In genomic region chr5:173123416-173123815, GRCh38 we compare ENCODE assay signal across 19 cellular contexts. TPM values are rescaled to one million over a fixed set of nuclear protein-coding genes. Genes with fewer than 3 reads are reported as not detected.
DNase-seq lines count a peak whose midpoint lies in the region; ATAC-seq and TF ChIP-seq lines count a peak whose summit lies in the region.
"Had no signal": no experiment of that assay in that cellular context is flagged by ENCODE, and none has a peak within 500 bp of the region (broad histone marks: within the 10 kb centered on the region; RNA-seq: fewer than 3 reads in every experiment).

No MANE protein-coding gene starts in this region.

- H3K4me3 ChIP-seq in epithelial cell of esophagus (ENCODE audit: low read length) (no peak overlapping the region), liver (ENCODE audit: low read depth in 1 of 3, low read length in 3 of 3) (no peak overlapping the region), mucosa of descending colon (no peak overlapping the region)
- H3K4me3 ChIP-seq: cardiac muscle cell, esophagus squamous epithelium, HAP-1, psoas muscle had no signal

- 61% methylated on average over 3 of the region's 3 CpGs for WGBS in liver

- H3K27me3 ChIP-seq in liver (ENCODE audit: control insufficient read depth in 4 of 4, insufficient read depth in 4 of 4, low read length in 3 of 4): no peaks in the 10 kb centered on the region
- H3K27me3 ChIP-seq: cardiac muscle cell, esophagus squamous epithelium had no signal

- TF ChIP-seq RAD21 in liver (IDR thresholded peaks at IDR 0.05): peak; percentile 25 to 46

- DNase-seq in AG08396 (ENCODE audit: low spot score) (peak; percentile 45), LHCN-M2 (ENCODE audit: low read depth) (peak; percentile 52), epithelial cell of esophagus (ENCODE audit: low read depth) (peak; percentile 18), GOT3 (lab: John Stamatoyannopoulos, UW) (no peak), mucosa of descending colon (no peak), CD1c-positive myeloid dendritic cell (ENCODE audit: extremely low spot score) (no peak)
- DNase-seq: ACHN, esophagus squamous epithelium, hypothalamus, Kasumi-1, NCI-H1417 treated with DMSO at 0.1 percent for 48 hours, NCI-H2171 treated with DMSO at 0.1 percent for 48 hours, NCI-H774, psoas muscle had no signal

- peaks cover 0 to 4% (median 1%) of the 10 kb centered on the region in 4 donors for H3K4me1 ChIP-seq in liver (ENCODE audit: control insufficient read depth in 4 of 4, insufficient read depth in 4 of 4, low read length in 3 of 4)
- H3K4me1 ChIP-seq in mucosa of descending colon (ENCODE audit: low read depth): no peaks in the 10 kb centered on the region
- H3K4me1 ChIP-seq: esophagus squamous epithelium, HAP-1, psoas muscle had no signal

- peak overlapping the region in 1 of 2 donors; percentile 22 for H3K9ac ChIP-seq in liver (ENCODE audit: low read depth in 1 of 2, low read length in 2 of 2)

- H3K9me3 ChIP-seq in liver (ENCODE audit: control insufficient read depth in 4 of 4, low read length in 3 of 4): no peaks in the 10 kb centered on the region
- peaks cover 8% of the 10 kb centered on the region for H3K9me3 ChIP-seq in mucosa of descending colon
- H3K9me3 ChIP-seq: HAP-1 had no signal

- H3K36me3 ChIP-seq in liver (ENCODE audit: control insufficient read depth in 4 of 4, insufficient read depth in 3 of 4, low read depth in 1 of 4, low read length in 3 of 4) (peaks cover 1 to 19% (median 14%) of the 10 kb centered on the region in 4 donors), mucosa of descending colon (ENCODE audit: low read depth) (no peaks in the 10 kb centered on the region)
- H3K36me3 ChIP-seq: cardiac muscle cell, HAP-1 had no signal

- no peak overlapping the region for H3K27ac ChIP-seq in liver (ENCODE audit: low read depth in 1 of 2, low read length in 2 of 2)
- H3K27ac ChIP-seq: cardiac muscle cell, esophagus squamous epithelium, psoas muscle had no signal

- intact Hi-C loops in mucosa of descending colon (cut with DNase I, micrococcal nuclease): no loop called here

- TF ChIP-seq CTCF in epithelial cell of esophagus (IDR thresholded peaks at IDR 0.05; ENCODE audit: insufficient read depth, low read depth, low read length, missing control alignments): no peak
- no peak for TF ChIP-seq CTCF in liver (IDR thresholded peaks at IDR 0.05; ENCODE audit: low read depth, low read length, missing input control)
- TF ChIP-seq CTCF in mucosa of descending colon (IDR thresholded peaks at IDR 0.05): no peak

- ATAC-seq in mucosa of descending colon (no peak), HG02588 (IDR thresholded peaks at IDR 0.05; ENCODE audit: unreplicated experiment) (no peak)
- ATAC-seq: psoas muscle; stimulated activated memory B cell treated with anti-CD40 and anti-IgM and Interleukin-4, amounts not matched to agents 10 μg/mL and 1 μg/mL and 100 μg/mL, for 72 hours had no signal

TF ChIP-seq in liver, 16 proteins besides CTCF, POLR2A, EP300 and RAD21:
- TF ChIP-seq ZBTB33 (IDR thresholded peaks at IDR 0.05): no peak
- TF ChIP-seq ATF3 (IDR thresholded peaks at IDR 0.05): no peak
- TF ChIP-seq YY1 (IDR thresholded peaks at IDR 0.05): no peak
- TF ChIP-seq, protein P1, sequence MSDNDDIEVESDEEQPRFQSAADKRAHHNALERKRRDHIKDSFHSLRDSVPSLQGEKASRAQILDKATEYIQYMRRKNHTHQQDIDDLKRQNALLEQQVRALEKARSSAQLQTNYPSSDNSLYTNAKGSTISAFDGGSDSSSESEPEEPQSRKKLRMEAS (IDR thresholded peaks at IDR 0.05): peak; percentile 27
- TF ChIP-seq RXRA (IDR thresholded peaks at IDR 0.05): peak; percentile 44 to 49
- TF ChIP-seq, protein P2, sequence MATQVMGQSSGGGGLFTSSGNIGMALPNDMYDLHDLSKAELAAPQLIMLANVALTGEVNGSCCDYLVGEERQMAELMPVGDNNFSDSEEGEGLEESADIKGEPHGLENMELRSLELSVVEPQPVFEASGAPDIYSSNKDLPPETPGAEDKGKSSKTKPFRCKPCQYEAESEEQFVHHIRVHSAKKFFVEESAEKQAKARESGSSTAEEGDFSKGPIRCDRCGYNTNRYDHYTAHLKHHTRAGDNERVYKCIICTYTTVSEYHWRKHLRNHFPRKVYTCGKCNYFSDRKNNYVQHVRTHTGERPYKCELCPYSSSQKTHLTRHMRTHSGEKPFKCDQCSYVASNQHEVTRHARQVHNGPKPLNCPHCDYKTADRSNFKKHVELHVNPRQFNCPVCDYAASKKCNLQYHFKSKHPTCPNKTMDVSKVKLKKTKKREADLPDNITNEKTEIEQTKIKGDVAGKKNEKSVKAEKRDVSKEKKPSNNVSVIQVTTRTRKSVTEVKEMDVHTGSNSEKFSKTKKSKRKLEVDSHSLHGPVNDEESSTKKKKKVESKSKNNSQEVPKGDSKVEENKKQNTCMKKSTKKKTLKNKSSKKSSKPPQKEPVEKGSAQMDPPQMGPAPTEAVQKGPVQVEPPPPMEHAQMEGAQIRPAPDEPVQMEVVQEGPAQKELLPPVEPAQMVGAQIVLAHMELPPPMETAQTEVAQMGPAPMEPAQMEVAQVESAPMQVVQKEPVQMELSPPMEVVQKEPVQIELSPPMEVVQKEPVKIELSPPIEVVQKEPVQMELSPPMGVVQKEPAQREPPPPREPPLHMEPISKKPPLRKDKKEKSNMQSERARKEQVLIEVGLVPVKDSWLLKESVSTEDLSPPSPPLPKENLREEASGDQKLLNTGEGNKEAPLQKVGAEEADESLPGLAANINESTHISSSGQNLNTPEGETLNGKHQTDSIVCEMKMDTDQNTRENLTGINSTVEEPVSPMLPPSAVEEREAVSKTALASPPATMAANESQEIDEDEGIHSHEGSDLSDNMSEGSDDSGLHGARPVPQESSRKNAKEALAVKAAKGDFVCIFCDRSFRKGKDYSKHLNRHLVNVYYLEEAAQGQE (IDR thresholded peaks at IDR 0.05): no peak
- TF ChIP-seq HNF4A (conservative IDR thresholded peaks at IDR 0.05): peak; percentile 72 to 73
- TF ChIP-seq GABPA (IDR thresholded peaks at IDR 0.05 in 1 of 2, conservative IDR thresholded peaks at IDR 0.05 in 1 of 2): no peak
- TF ChIP-seq EGR1 (IDR thresholded peaks at IDR 0.05; ENCODE audit: low read depth in 2 of 2): no peak
- TF ChIP-seq JUND (IDR thresholded peaks at IDR 0.05): no peak
- TF ChIP-seq HNF4G (IDR thresholded peaks at IDR 0.05): peak; percentile 21
- TF ChIP-seq TAF1 (conservative IDR thresholded peaks at IDR 0.05): no peak
- peak; percentile 29 for TF ChIP-seq SP1 (IDR thresholded peaks at IDR 0.05)
- no peak for TF ChIP-seq FOXA2 (IDR thresholded peaks at IDR 0.05)
- no peak for TF ChIP-seq NR2F2 (IDR thresholded peaks at IDR 0.05)

RNA-seq across cellular contexts. Expression of gene BNIP1, which starts 20.9 kb away (rescaled TPM):
- total RNA-seq in LHCN-M2 (2014; rRNA removed) (15.8 and 17.4 TPM in 2 replicates), liver (1 to 10 TPM; 5.4 to 6.9 TPM), mucosa of descending colon (10 to 100 TPM; 10.9 to 12.4 (median 11.4) TPM)
- 17.4 TPM for polyA plus RNA-seq in LHCN-M2 (2012)
- 1 to 10 TPM; 4.8 to 5.2 TPM for polyA plus RNA-seq in liver

Comparison
In these comparisons a context has a peak if more than half of its experiments do, and no peak if none do; other contexts are left out.
1. DNase-seq: peak in AG08396 (single experiment), LHCN-M2 (single experiment) and epithelial cell of esophagus (single experiment); none in GOT3 (single experiment), mucosa of descending colon (0 of 3) and CD1c-positive myeloid dendritic cell (single experiment).